In genomic region chr4:7295917-7296660, GRCh38 we compare ENCODE assay signal across 8 cellular contexts.
DNase-seq lines count a peak whose midpoint lies in the region; ATAC-seq and TF ChIP-seq lines count a peak whose summit lies in the region.

No MANE protein-coding gene starts in this region.

- CTCF ChIA-PET in Caco-2 (lab: Charles Lee) = interaction anchor here (0.8 to 1.6 kb wide), 5 partner anchors 100 to 129 kb away, joined by 3 to 9 read pairs (median 5); partner anchors contain the start of gene SORCS2

- ATAC-seq in HG03095 (IDR thresholded peaks at IDR 0.05; ENCODE audit: unreplicated experiment) (no peak), GM18502 (IDR thresholded peaks at IDR 0.05; ENCODE audit: poor library complexity, unreplicated experiment) (no peak)

- TF ChIP-seq CTCF in Caco-2 (IDR thresholded peaks at IDR 0.05; ENCODE audit: insufficient read depth in 1 of 2, low read depth in 1 of 2, low read length in 1 of 2, severe bottlenecking in 1 of 2, unreplicated experiment in 1 of 2) (peak; percentile 56 to 68), LNCaP clone FGC (IDR thresholded peaks at IDR 0.05; ENCODE audit: control insufficient read depth, extremely low read depth, insufficient read depth) (peak; percentile 81), nephron progenitor cell (IDR thresholded peaks at IDR 0.05) (peak; percentile 40)

- H3K36me3 ChIP-seq in Caco-2 (ENCODE audit: control insufficient read depth, insufficient read depth, low read length) = no peaks in the 10 kb centered on the region

- intact Hi-C loops in Caco-2 (cut with micrococcal nuclease; ENCODE audit: unreplicated experiment) = loop anchor here (1.0 kb wide), 1 partner anchor 104 kb away; the partner anchor contains the start of gene SORCS2
- intact Hi-C loops in posterior vena cava (cut with DNase I) = loop anchor here (2.0 kb wide), 1 partner anchor 103 kb away; the partner anchor contains the start of gene SORCS2 (in 2 of the 2)

- peak in 1 of 2 experiments; percentile 50 for DNase-seq in Caco-2
- DNase-seq in LNCaP clone FGC (ENCODE audit: low read depth) = no peak
- DNase-seq in dermis blood vessel endothelial cell = peak; percentile 42
- no peak for DNase-seq in nephron progenitor cell
- no peak for DNase-seq in NCI-H1417 (lab: John Stamatoyannopoulos, UW)
- no peak for DNase-seq in posterior vena cava (ENCODE audit: low spot score)

- no peak overlapping the region for H3K4me3 ChIP-seq in Caco-2 (ENCODE audit: low read depth, low read length)
- no peak overlapping the region for H3K4me3 ChIP-seq in LNCaP clone FGC (ENCODE audit: low read depth, low read length)

- no peaks in the 10 kb centered on the region for H3K27me3 Mint-ChIP-seq in Caco-2 (ENCODE audit: insufficient read depth, unreplicated experiment)
- H3K27me3 Mint-ChIP-seq in nephron progenitor cell (ENCODE audit: low read depth, poor library complexity) = peaks cover 6% of the 10 kb centered on the region

- H3K4me1 ChIP-seq in Caco-2 = no peaks in the 10 kb centered on the region

- no peaks in the 10 kb centered on the region for H3K4me1 Mint-ChIP-seq in Caco-2 (ENCODE audit: low read depth, unreplicated experiment)
- peaks cover 68% of the 10 kb centered on the region for H3K4me1 Mint-ChIP-seq in nephron progenitor cell

- H3K36me3 Mint-ChIP-seq in Caco-2 (ENCODE audit: insufficient read depth, unreplicated experiment) (no peaks in the 10 kb centered on the region), nephron progenitor cell (ENCODE audit: low read depth) (no peaks in the 10 kb centered on the region)

- H3K27me3 ChIP-seq in Caco-2 (replicated peaks; ENCODE audit: control insufficient read depth, insufficient read depth, low read length) = no peaks in the 10 kb centered on the region

- H3K9me3 Mint-ChIP-seq in Caco-2 (ENCODE audit: unreplicated experiment) = no peaks in the 10 kb centered on the region
- H3K9me3 Mint-ChIP-seq in nephron progenitor cell = no peaks in the 10 kb centered on the region

- H3K27ac Mint-ChIP-seq in Caco-2 (ENCODE audit: unreplicated experiment) (no peak overlapping the region), nephron progenitor cell (no peak overlapping the region)

- no TSS peak for BruUV-seq in Caco-2 (replicated peaks; lab: Mats Ljungman, UMichigan)

- POLR2A ChIA-PET in Caco-2 (lab: Charles Lee) = no interaction called here

- H3K9me3 ChIP-seq in Caco-2 = no peaks in the 10 kb centered on the region

- H3K4me3 Mint-ChIP-seq in Caco-2 (ENCODE audit: unreplicated experiment) (no peak overlapping the region), nephron progenitor cell (no peak overlapping the region)
